Comparison of ENCODE assay signal across 9 cellular contexts in the genomic region with DNA sequence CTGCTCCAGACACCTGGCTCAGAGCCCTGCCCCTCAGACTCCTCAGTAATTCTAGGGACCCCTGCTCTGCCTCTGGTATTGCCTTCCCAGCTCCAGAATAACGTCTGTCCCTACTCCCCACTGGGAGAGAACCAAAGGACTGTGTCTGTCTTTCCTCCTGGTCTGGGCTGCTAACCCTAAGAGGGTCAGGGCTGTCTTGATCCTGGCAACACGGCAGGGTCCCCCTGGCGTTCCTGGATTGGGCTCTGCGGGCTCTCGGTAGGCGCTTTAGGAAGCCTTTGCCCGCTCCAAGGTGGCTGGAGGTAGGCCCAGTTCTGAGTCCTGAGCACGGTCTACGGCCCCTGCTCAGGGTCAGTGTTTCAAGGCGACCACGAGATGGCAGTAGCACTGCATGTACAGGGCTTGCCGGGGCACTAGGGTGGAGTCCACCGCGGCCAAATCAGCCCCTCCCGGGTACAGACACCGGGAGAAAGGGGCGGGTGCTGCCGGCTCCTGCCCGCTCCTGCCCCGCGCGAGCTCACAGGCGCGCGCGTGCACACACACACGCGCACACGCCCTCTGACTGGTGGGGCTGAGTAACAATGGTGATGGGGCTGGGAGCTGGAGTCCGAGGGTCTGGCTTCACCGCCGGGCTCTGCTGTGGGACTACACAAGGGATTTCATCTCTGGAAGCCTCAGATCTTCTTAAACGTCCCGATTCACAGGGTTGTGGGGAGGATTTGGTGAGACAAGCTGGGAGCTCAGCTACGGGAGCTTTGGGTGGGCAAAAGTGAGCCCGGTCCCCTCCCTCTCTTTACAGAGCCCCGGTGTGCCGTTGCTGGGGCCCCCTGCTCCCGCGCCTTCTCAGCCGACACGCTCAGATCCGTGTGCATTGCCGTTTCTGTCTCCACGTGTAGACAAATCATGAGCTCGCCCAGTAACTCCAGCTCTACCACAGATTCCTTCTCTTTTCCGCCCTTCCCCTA. TPM values are rescaled to one million over a fixed set of nuclear protein-coding genes. Genes with fewer than 3 reads are reported as not detected.
DNase-seq lines count a peak whose midpoint lies in the region; ATAC-seq, FAIRE-seq and TF ChIP-seq lines count a peak whose summit lies in the region.
"Had no signal": no experiment of that assay in that cellular context is flagged by ENCODE, and none has a peak within 500 bp of the region (broad histone marks: within the 10 kb centered on the region; RNA-seq: fewer than 3 reads in every experiment).

No MANE protein-coding gene starts in this region.

- TF ChIP-seq EP300 in HepG2 (IDR thresholded peaks at IDR 0.05; ENCODE audit: low read depth in 2 of 2, low read length in 2 of 2) (no peak), HepG2 (CRISPR knock-in tag; IDR thresholded peaks at IDR 0.05; ENCODE audit: borderline replicate concordance) (peak; percentile 57; the same call in 1 of the 2 replicates)

- peak overlapping the region; percentile 70 for H3K9ac ChIP-seq in HepG2 (ENCODE audit: insufficient read depth, low read depth, low read length)

- H3K79me2 ChIP-seq in HepG2 (ENCODE audit: insufficient read depth, low read length) = no peaks in the 10 kb centered on the region

- TF ChIP-seq CTCF in BE2C (IDR thresholded peaks at IDR 0.05; ENCODE audit: low read depth, low read length) (peak; percentile 51), HepG2 (CRISPR knock-in tag; IDR thresholded peaks at IDR 0.05) (peak; percentile 99)

- H3K9me3 ChIP-seq in BE2C (no peaks in the 10 kb centered on the region), HepG2 (ENCODE audit: low read length) (no peaks in the 10 kb centered on the region)

- intact Hi-C loops in dendritic cell treated with granulocyte-macrophage colony-stimulating factor and Interleukin-4, amounts not matched to agents 40 ng/mL and 50 ng/mL, for 4 days (cut with micrococcal nuclease) = loop anchor here (1.0 to 5.0 kb wide), 5 partner anchors 26 to 272 kb away; no protein-coding TSS in a partner anchor
- intact Hi-C loops in HepG2 (cut with micrococcal nuclease; ENCODE audit: unreplicated experiment) = loop anchor here (1.0 to 5.0 kb wide), 6 partner anchors 30 to 272 kb away; a partner anchor contains a TSS

- POLR2A ChIA-PET in HepG2 (lab: Yijun Ruan, JAX) = interaction anchor here (0.8 to 1.5 kb wide), 5 partner anchors 9 to 51 kb away, joined by 3 to 7 read pairs (median 4); a partner anchor contains a TSS

- peak overlapping the region; percentile 53 for H3K27ac ChIP-seq in HepG2 (ENCODE audit: extremely low read length, insufficient read depth, low read length)

- H3K36me3 ChIP-seq in BE2C = no peaks in the 10 kb centered on the region
- H3K36me3 ChIP-seq in HepG2 (replicated peaks in 1 of 2; ENCODE audit: control insufficient read depth in 1 of 2, insufficient read depth in 2 of 2, low read length in 2 of 2) = peaks cover 2 to 4% of the 10 kb centered on the region in 2 experiments; a peak in 2 of 5 replicates

- peak overlapping the region; percentile 87 for H3K27ac Mint-ChIP-seq in dendritic cell treated with granulocyte-macrophage colony-stimulating factor and Interleukin-4, amounts not matched to agents 40 ng/mL and 50 ng/mL, for 4 days

- H3K36me3 Mint-ChIP-seq in dendritic cell treated with granulocyte-macrophage colony-stimulating factor and Interleukin-4, amounts not matched to agents 40 ng/mL and 50 ng/mL, for 4 days (ENCODE audit: low read depth) = peaks cover 6% of the 10 kb centered on the region

- H3K4me1 ChIP-seq in BE2C (peaks cover 17% of the 10 kb centered on the region), HepG2 (ENCODE audit: insufficient read depth, low read length) (peaks cover 53% of the 10 kb centered on the region)

- H3K27me3 Mint-ChIP-seq in dendritic cell treated with granulocyte-macrophage colony-stimulating factor and Interleukin-4, amounts not matched to agents 40 ng/mL and 50 ng/mL, for 4 days = no peaks in the 10 kb centered on the region

- DNase-seq in BE2C (peak; percentile 95), GM19240 (ENCODE audit: insufficient read length, low spot score) (peak; percentile 95), NCI-H526 (lab: John Stamatoyannopoulos, UW) (peak; percentile 74 to 90), HepG2 (ENCODE audit: low spot score) (peak; percentile 79)
- peak; percentile 81 for DNase-seq in activated CD4-positive, alpha-beta T cell treated with anti-CD3 and anti-CD28 coated beads, Interleukin-2, amount 50 U/mL, for 1 hour
- peak; percentile 74 for DNase-seq in stimulated activated CD4-positive, alpha-beta T cell treated with anti-CD3 and anti-CD28 coated beads, Interleukin-2, amount 100 ng/mL, for 4 hours (ENCODE audit: low read depth)

- no peaks in the 10 kb centered on the region for H4K20me1 ChIP-seq in HepG2 (ENCODE audit: insufficient read depth, low read length)

- H3K4me3 ChIP-seq in BE2C (ENCODE audit: low read depth, low read length) = peak overlapping the region; percentile 76
- H3K4me3 ChIP-seq in HepG2 (replicated peaks in 1 of 3; ENCODE audit: insufficient read depth in 1 of 3, low read depth in 2 of 3, low read length in 3 of 3) = peak overlapping the region; percentile 56 to 80 (median 57)

- no peaks in the 10 kb centered on the region for H3K9me3 Mint-ChIP-seq in dendritic cell treated with granulocyte-macrophage colony-stimulating factor and Interleukin-4, amounts not matched to agents 40 ng/mL and 50 ng/mL, for 4 days

- WGBS in HepG2 (ENCODE audit: low lambda C conversion rate) = 0% methylated on average over 5 of the region's 47 CpGs

- CTCF ChIA-PET in HepG2 (lab: Yijun Ruan, JAX; ENCODE audit: low intra/inter-chr PET ratio, low total read pairs) = interaction anchor here (0.8 to 2.0 kb wide), 7 partner anchors 30 to 273 kb away, joined by 3 to 17 read pairs (median 5); a partner anchor contains a TSS

- H3K4me3 Mint-ChIP-seq in dendritic cell treated with granulocyte-macrophage colony-stimulating factor and Interleukin-4, amounts not matched to agents 40 ng/mL and 50 ng/mL, for 4 days = peak overlapping the region; percentile 84

- TF ChIP-seq RAD21 in HepG2 (CRISPR knock-in tag; IDR thresholded peaks at IDR 0.05) = peak; percentile 99

- H2AFZ ChIP-seq in HepG2 (ENCODE audit: low read length) = no peak overlapping the region

- in situ Hi-C loops in HepG2 (cut with HindIII; ENCODE audit: extremely low pct_ligation_motif_present, low pct_unique_long_range_greater_than_20kb) = loop anchor here (5.0 kb wide), 1 partner anchor 236 kb away; no protein-coding TSS in a partner anchor

- no peaks in the 10 kb centered on the region for H3K27me3 ChIP-seq in BE2C
- no peaks in the 10 kb centered on the region; a peak in 1 of 5 replicates for H3K27me3 ChIP-seq in HepG2 (ENCODE audit: control insufficient read depth in 1 of 2, insufficient read depth in 2 of 2, low read length in 2 of 2)

- peak; percentile 89 for FAIRE-seq in HepG2 (lab: Jason Lieb, UNC)
- FAIRE-seq: colon had no signal

- peak; percentile 56 for ATAC-seq in HG03469 (IDR thresholded peaks at IDR 0.05; ENCODE audit: unreplicated experiment)
- peak; percentile 87 for ATAC-seq in HepG2

- TF ChIP-seq POLR2A in HepG2 (IDR thresholded peaks at IDR 0.05; ENCODE audit: insufficient read depth in 1 of 2, low read depth in 2 of 2, low read length in 2 of 2) = peak in 1 of 2 experiments; percentile 50; a peak in 2 of 4 replicates

- peak overlapping the region; percentile 98 for H3K4me2 ChIP-seq in HepG2 (ENCODE audit: low read depth, low read length)

- no TSS peak for BruUV-seq in HepG2 (replicated peaks; lab: Mats Ljungman, UMichigan)

- H3K4me1 Mint-ChIP-seq in dendritic cell treated with granulocyte-macrophage colony-stimulating factor and Interleukin-4, amounts not matched to agents 40 ng/mL and 50 ng/mL, for 4 days (ENCODE audit: low read depth) = peaks cover 78% of the 10 kb centered on the region

RNA-seq across cellular contexts. Expression of a gene that starts 30.1 kb away (rescaled TPM):
- polyA plus RNA-seq in BE2C (2012; ENCODE audit: insufficient read depth, insufficient read length, low read depth) = 9.9 TPM
- 53.6 and 54.1 TPM in 2 replicates for total RNA-seq in HepG2 (2016; rRNA removed; fragmentation: Illumina TruSeq; extraction: Trizol)
- total RNA-seq in HepG2 (2016; cell fraction: cytosol; rRNA removed; fragmentation: Illumina TruSeq; extraction: Trizol; ENCODE audit: low read depth) = 12.4 and 15.7 TPM in 2 replicates
- 43.9 and 54.4 TPM in 2 replicates for total RNA-seq in HepG2 (2016; cell fraction: insoluble cytoplasmic fraction; rRNA removed; fragmentation: Illumina TruSeq; extraction: Trizol)
- 23.2 and 25.0 TPM in 2 replicates for total RNA-seq in HepG2 (2016; cell fraction: membrane; rRNA removed; fragmentation: Illumina TruSeq; extraction: Trizol)
- total RNA-seq in HepG2 (2016; cell fraction: nucleus; rRNA removed; fragmentation: Illumina TruSeq; extraction: Trizol) = 22.0 and 26.2 TPM in 2 replicates
- polyA plus RNA-seq in HepG2 (2011; rRNA removed) = 60.5 and 67.4 TPM in 2 replicates
- polyA plus RNA-seq in HepG2 (2011; cell fraction: cytosol; rRNA removed) = 42.4 and 72.7 TPM in 2 replicates
- polyA plus RNA-seq in HepG2 (2011; cell fraction: nucleus; rRNA removed) = 28.4 and 28.9 TPM in 2 replicates
- 27.8 and 42.7 TPM in 2 replicates for polyA plus RNA-seq in HepG2 (2012)
- polyA plus RNA-seq in HepG2 (2016; cell fraction: cytosol; fragmentation: Illumina TruSeq; extraction: Trizol; ENCODE audit: low read depth) = 12.3 and 13.2 TPM in 2 replicates
- 58.0 and 69.8 TPM in 2 replicates for polyA plus RNA-seq in HepG2 (2016; cell fraction: insoluble cytoplasmic fraction; fragmentation: Illumina TruSeq; extraction: Trizol; ENCODE audit: low read depth)
- 18.6 and 20.3 TPM in 2 replicates for polyA plus RNA-seq in HepG2 (2016; cell fraction: membrane; fragmentation: Illumina TruSeq; extraction: Trizol; ENCODE audit: low read depth)
- polyA plus RNA-seq in HepG2 (2016; cell fraction: nucleus; fragmentation: Illumina TruSeq; extraction: Trizol; ENCODE audit: insufficient read depth, low read depth) = 47.4 and 49.7 TPM in 2 replicates
- 12.4 and 47.0 TPM in 2 replicates for polyA minus RNA-seq in HepG2 (2011; rRNA and poly(A)+ RNA removed; ENCODE audit: low replicate concordance)
- 23.6 and 31.0 TPM in 2 replicates for polyA minus RNA-seq in HepG2 (2011; cell fraction: cytosol; rRNA and poly(A)+ RNA removed)
- 8.1 and 10.9 TPM in 2 replicates for polyA minus RNA-seq in HepG2 (2011; cell fraction: nucleus; rRNA and poly(A)+ RNA removed)

RNA-seq across cellular contexts. Expression of a gene that starts 49.1 kb away (rescaled TPM):
- 51.3 TPM for polyA plus RNA-seq in BE2C (2012; ENCODE audit: insufficient read depth, insufficient read length, low read depth)
- 87.1 and 93.5 TPM in 2 replicates for total RNA-seq in HepG2 (2016; rRNA removed; fragmentation: Illumina TruSeq; extraction: Trizol)
- 36.4 and 41.9 TPM in 2 replicates for total RNA-seq in HepG2 (2016; cell fraction: cytosol; rRNA removed; fragmentation: Illumina TruSeq; extraction: Trizol; ENCODE audit: low read depth)
- total RNA-seq in HepG2 (2016; cell fraction: insoluble cytoplasmic fraction; rRNA removed; fragmentation: Illumina TruSeq; extraction: Trizol) = 66.7 and 92.9 TPM in 2 replicates
- total RNA-seq in HepG2 (2016; cell fraction: membrane; rRNA removed; fragmentation: Illumina TruSeq; extraction: Trizol) = 53.5 and 61.3 TPM in 2 replicates
- 65.1 and 73.9 TPM in 2 replicates for total RNA-seq in HepG2 (2016; cell fraction: nucleus; rRNA removed; fragmentation: Illumina TruSeq; extraction: Trizol)
- 35.0 and 40.2 TPM in 2 replicates for polyA plus RNA-seq in HepG2 (2011; rRNA removed)
- 19.1 and 35.5 TPM in 2 replicates for polyA plus RNA-seq in HepG2 (2011; cell fraction: cytosol; rRNA removed)
- 35.1 and 61.3 TPM in 2 replicates for polyA plus RNA-seq in HepG2 (2011; cell fraction: nucleus; rRNA removed)
- polyA plus RNA-seq in HepG2 (2012) = 24.2 and 36.5 TPM in 2 replicates
- 11.7 and 13.9 TPM in 2 replicates for polyA plus RNA-seq in HepG2 (2016; cell fraction: cytosol; fragmentation: Illumina TruSeq; extraction: Trizol; ENCODE audit: low read depth)
- polyA plus RNA-seq in HepG2 (2016; cell fraction: insoluble cytoplasmic fraction; fragmentation: Illumina TruSeq; extraction: Trizol; ENCODE audit: low read depth) = 62.2 and 92.9 TPM in 2 replicates
- polyA plus RNA-seq in HepG2 (2016; cell fraction: membrane; fragmentation: Illumina TruSeq; extraction: Trizol; ENCODE audit: low read depth) = 18.4 and 22.6 TPM in 2 replicates
- 116 and 125 TPM in 2 replicates for polyA plus RNA-seq in HepG2 (2016; cell fraction: nucleus; fragmentation: Illumina TruSeq; extraction: Trizol; ENCODE audit: insufficient read depth, low read depth)
- polyA minus RNA-seq in HepG2 (2011; rRNA and poly(A)+ RNA removed; ENCODE audit: low replicate concordance) = 190 and 207 TPM in 2 replicates
- 29.2 and 59.2 TPM in 2 replicates for polyA minus RNA-seq in HepG2 (2011; cell fraction: cytosol; rRNA and poly(A)+ RNA removed)
- polyA minus RNA-seq in HepG2 (2011; cell fraction: nucleus; rRNA and poly(A)+ RNA removed) = 25.5 and 42.9 TPM in 2 replicates

RNA-seq across cellular contexts. Expression of a gene that starts 51.1 kb away (rescaled TPM):
- 64.4 TPM for polyA plus RNA-seq in BE2C (2012; ENCODE audit: insufficient read depth, insufficient read length, low read depth)
- 26.0 and 30.8 TPM in 2 replicates for total RNA-seq in HepG2 (2016; rRNA removed; fragmentation: Illumina TruSeq; extraction: Trizol)
- 8.2 and 8.9 TPM in 2 replicates for total RNA-seq in HepG2 (2016; cell fraction: cytosol; rRNA removed; fragmentation: Illumina TruSeq; extraction: Trizol; ENCODE audit: low read depth)
- 27.3 and 37.6 TPM in 2 replicates for total RNA-seq in HepG2 (2016; cell fraction: insoluble cytoplasmic fraction; rRNA removed; fragmentation: Illumina TruSeq; extraction: Trizol)
- total RNA-seq in HepG2 (2016; cell fraction: membrane; rRNA removed; fragmentation: Illumina TruSeq; extraction: Trizol) = 14.9 and 15.6 TPM in 2 replicates
- 23.1 and 32.7 TPM in 2 replicates for total RNA-seq in HepG2 (2016; cell fraction: nucleus; rRNA removed; fragmentation: Illumina TruSeq; extraction: Trizol)
- 87.3 and 109 TPM in 2 replicates for polyA plus RNA-seq in HepG2 (2011; rRNA removed)
- 88.6 and 94.3 TPM in 2 replicates for polyA plus RNA-seq in HepG2 (2011; cell fraction: cytosol; rRNA removed)
- 114 and 120 TPM in 2 replicates for polyA plus RNA-seq in HepG2 (2011; cell fraction: nucleus; rRNA removed)
- 46.6 and 59.1 TPM in 2 replicates for polyA plus RNA-seq in HepG2 (2012)
- polyA plus RNA-seq in HepG2 (2016; cell fraction: cytosol; fragmentation: Illumina TruSeq; extraction: Trizol; ENCODE audit: low read depth) = 7.6 and 7.8 TPM in 2 replicates
- polyA plus RNA-seq in HepG2 (2016; cell fraction: insoluble cytoplasmic fraction; fragmentation: Illumina TruSeq; extraction: Trizol; ENCODE audit: low read depth) = 26.3 and 33.2 TPM in 2 replicates
- polyA plus RNA-seq in HepG2 (2016; cell fraction: membrane; fragmentation: Illumina TruSeq; extraction: Trizol; ENCODE audit: low read depth) = 11.4 and 13.9 TPM in 2 replicates
- 40.8 and 47.0 TPM in 2 replicates for polyA plus RNA-seq in HepG2 (2016; cell fraction: nucleus; fragmentation: Illumina TruSeq; extraction: Trizol; ENCODE audit: insufficient read depth, low read depth)
- polyA minus RNA-seq in HepG2 (2011; rRNA and poly(A)+ RNA removed; ENCODE audit: low replicate concordance) = 56.0 and 249 TPM in 2 replicates
- polyA minus RNA-seq in HepG2 (2011; cell fraction: cytosol; rRNA and poly(A)+ RNA removed) = 41.1 and 54.6 TPM in 2 replicates
- 59.4 and 74.8 TPM in 2 replicates for polyA minus RNA-seq in HepG2 (2011; cell fraction: nucleus; rRNA and poly(A)+ RNA removed)

Comparison
In these comparisons a context has a peak if more than half of its experiments do, and no peak if none do; other contexts are left out.
1. Peak in every context shown above with its lines: DNase-seq, ATAC-seq, H3K4me3 ChIP-seq and H3K27ac ChIP-seq.